ENCODE assay signal across 18 cellular contexts in genomic region chr12:85516667-85517325, GRCh38.
"Had no signal": no experiment of that assay in that cellular context is flagged by ENCODE, and none has a peak within 500 bp of the region (broad histone marks: within the 10 kb centered on the region; RNA-seq: fewer than 3 reads in every experiment).

No MANE protein-coding gene starts in this region.

- H3K27ac ChIP-seq: hepatocyte, left ventricle myocardium inferior, prostate gland, thoracic aorta, upper lobe of left lung had no signal

- DNase-seq: activated CD4-positive, alpha-beta memory T cell treated with anti-CD3 and anti-CD28 coated beads, Interleukin-2, amount 10 ng/mL, durations not matched to agents 7 days and 5 days; activated CD4-positive, alpha-beta T cell treated with anti-CD3 and anti-CD28 coated beads, Interleukin-2, amount 10 ng/mL, durations not matched to agents 24 days and 14 days; activated effector memory CD4-positive, alpha-beta T cell treated with anti-CD3 and anti-CD28 coated beads, Interleukin-2, amount 50 U/mL, for 16 hours; activated naive CD4-positive, alpha-beta T cell treated with anti-CD3 and anti-CD28 coated beads, Interleukin-2, amount 50 U/mL, for 16 hours; activated naive CD8-positive, alpha-beta T cell treated with anti-CD3 and anti-CD28 coated beads, Interleukin-2, amount 50 U/mL, for 24 hours; glutamatergic neuron; immature natural killer cell; left ventricle myocardium inferior; midbrain; natural killer cell; stimulated activated CD4-positive, alpha-beta T cell treated with anti-CD3 and anti-CD28 coated beads, Interleukin-2, amount 100 ng/mL, for 48 hours; stimulated activated CD8-positive, alpha-beta memory T cell treated with anti-CD3 and anti-CD28 coated beads, Interleukin-4, amount 100 ng/mL, for 48 hours; stimulated activated naive CD4-positive, alpha-beta T cell treated with Interleukin-2 at 50 U/mL for 16 hours; upper lobe of left lung had no signal

- H3K27ac Mint-ChIP-seq: activated CD4-positive, alpha-beta memory T cell treated with anti-CD3 and anti-CD28 coated beads, Interleukin-2, amount 10 ng/mL, durations not matched to agents 7 days and 5 days; activated CD4-positive, alpha-beta T cell treated with anti-CD3 and anti-CD28 coated beads, Interleukin-2, amount 10 ng/mL, durations not matched to agents 24 days and 14 days; activated naive CD8-positive, alpha-beta T cell treated with anti-CD3 and anti-CD28 coated beads, Interleukin-2, amount 50 U/mL, for 24 hours; immature natural killer cell; natural killer cell had no signal

- ATAC-seq: activated CD4-positive, CD25-positive, alpha-beta regulatory T cell treated with anti-CD3 and anti-CD28 coated beads, Interleukin-2, amount 50 U/mL, for 24 hours; activated naive CD8-positive, alpha-beta T cell treated with anti-CD3 and anti-CD28 coated beads, Interleukin-2, amount 50 U/mL, for 24 hours; natural killer cell had no signal

- H3K9me3 Mint-ChIP-seq: activated CD4-positive, alpha-beta T cell treated with anti-CD3 and anti-CD28 coated beads, Interleukin-2, amount 10 ng/mL, durations not matched to agents 24 days and 14 days; activated naive CD8-positive, alpha-beta T cell treated with anti-CD3 and anti-CD28 coated beads, Interleukin-2, amount 50 U/mL, for 24 hours; natural killer cell had no signal

- H3K4me1 ChIP-seq: left ventricle myocardium inferior, prostate gland, upper lobe of left lung had no signal

- H3K36me3 Mint-ChIP-seq: natural killer cell had no signal

- H3K27me3 Mint-ChIP-seq: activated CD4-positive, alpha-beta memory T cell treated with anti-CD3 and anti-CD28 coated beads, Interleukin-2, amount 10 ng/mL, durations not matched to agents 7 days and 5 days; activated CD4-positive, alpha-beta T cell treated with anti-CD3 and anti-CD28 coated beads, Interleukin-2, amount 10 ng/mL, durations not matched to agents 24 days and 14 days; activated naive CD8-positive, alpha-beta T cell treated with anti-CD3 and anti-CD28 coated beads, Interleukin-2, amount 50 U/mL, for 24 hours had no signal

- H3K27me3 ChIP-seq: hepatocyte, upper lobe of left lung had no signal

- H3K4me3 Mint-ChIP-seq: activated CD4-positive, alpha-beta memory T cell treated with anti-CD3 and anti-CD28 coated beads, Interleukin-2, amount 10 ng/mL, durations not matched to agents 7 days and 5 days; activated CD4-positive, alpha-beta T cell treated with anti-CD3 and anti-CD28 coated beads, Interleukin-2, amount 10 ng/mL, durations not matched to agents 24 days and 14 days; activated naive CD8-positive, alpha-beta T cell treated with anti-CD3 and anti-CD28 coated beads, Interleukin-2, amount 50 U/mL, for 24 hours; immature natural killer cell; natural killer cell had no signal

- H3K4me1 Mint-ChIP-seq: activated CD4-positive, alpha-beta memory T cell treated with anti-CD3 and anti-CD28 coated beads, Interleukin-2, amount 10 ng/mL, durations not matched to agents 7 days and 5 days; activated CD4-positive, alpha-beta T cell treated with anti-CD3 and anti-CD28 coated beads, Interleukin-2, amount 10 ng/mL, durations not matched to agents 24 days and 14 days; activated naive CD8-positive, alpha-beta T cell treated with anti-CD3 and anti-CD28 coated beads, Interleukin-2, amount 50 U/mL, for 24 hours; immature natural killer cell; natural killer cell had no signal
